1 cellular context compared by ENCODE assay signal in genomic region chr3:32817561-32818430, GRCh38.
TF ChIP-seq lines count a peak whose summit lies in the region.

TSS of gene TRIM71 (plus strand) at chr3:32817997. CDS start at chr3:32818081, 84 bp downstream.

TF ChIP-seq in HepG2, 621 proteins besides CTCF, POLR2A, EP300 and RAD21 (continued from another document):
- TF ChIP-seq AKNA (CRISPR knock-in tag; IDR thresholded peaks at IDR 0.05; ENCODE audit: borderline replicate concordance): no peak
